ENCODE assay signal across 17 cellular contexts in genomic region chr16:30565526-30565925, GRCh38. TPM values are rescaled to one million over a fixed set of nuclear protein-coding genes. Genes with fewer than 3 reads are reported as not detected.
A peak's percentile ranks its signal among the peaks of the same experiment; 100 is the strongest.
DNase-seq lines count a peak whose midpoint lies in the region; ATAC-seq and TF ChIP-seq lines count a peak whose summit lies in the region.
"Had no signal": no experiment of that assay in that cellular context is flagged by ENCODE, and none has a peak within 500 bp of the region (broad histone marks: within the 10 kb centered on the region; RNA-seq: fewer than 3 reads in every experiment).

No MANE protein-coding gene starts in this region.

- CTCF ChIA-PET in PC-3 (lab: Charles Lee), result no interaction called here

- H3K27me3 ChIP-seq in PC-3 (ENCODE audit: low read length), result no peaks in the 10 kb centered on the region

- no peak overlapping the region for H3K9ac ChIP-seq in PC-3 (ENCODE audit: low read length)

- no peaks in the 10 kb centered on the region for H3K27me3 Mint-ChIP-seq in T-helper 1 cell treated with Interleukin-12 subunit alpha and Interleukin-12 subunit beta and Interleukin-4 antibody, amounts not matched to agents 30 μg/mL and 1 μg/mL, for 36 hours (ENCODE audit: low read depth)
- H3K27me3 Mint-ChIP-seq in brain (peaks cover 3% of the 10 kb centered on the region), progenitor cell of endocrine pancreas (peaks cover 3% of the 10 kb centered on the region)

- H3K9me2 ChIP-seq in PC-3 (replicated peaks; ENCODE audit: low read length), result no peaks in the 10 kb centered on the region

- no peak overlapping the region for H3K4me3 ChIP-seq in PC-3 (ENCODE audit: low read length)

- POLR2A ChIA-PET in PC-3 (lab: Charles Lee; ENCODE audit: unreplicated experiment), result interaction anchor here (0.5 kb wide), 1 partner anchor 8 kb away, joined by 3 read pairs; no protein-coding TSS in a partner anchor

- no TSS peak for BruUV-seq in PC-3 (replicated peaks; lab: Mats Ljungman, UMichigan)

- no peak for DNase-seq in T-helper 1 cell
- peak; percentile 77 for DNase-seq in NCI-H2171 treated with DMSO at 0.1 percent for 48 hours (lab: John Stamatoyannopoulos, UW)
- no peak for DNase-seq in progenitor cell of endocrine pancreas (ENCODE audit: low spot score, unreplicated experiment)
- DNase-seq in NCI-H2227 (lab: John Stamatoyannopoulos, UW; ENCODE audit: unreplicated experiment), result no peak
- DNase-seq in PC-3, result no peak
- DNase-seq: Calu3; KG1; NCI-H1105; NCI-H1694 treated with DMSO at 0.1 percent for 48 hours; NK-92 treated with Interleukin-12 subunit alpha and Interleukin-12 subunit beta, amount 100 ng/mL, for 24 hours; OCI-M1 had no signal

- no peak for TF ChIP-seq CTCF in brain (conservative IDR thresholded peaks at IDR 0.05)
- no peak for TF ChIP-seq CTCF in progenitor cell of endocrine pancreas (IDR thresholded peaks at IDR 0.05; ENCODE audit: unreplicated experiment)
- TF ChIP-seq CTCF in PC-3 (conservative IDR thresholded peaks at IDR 0.05; ENCODE audit: low read depth, low read length), result no peak

- H3F3A ChIP-seq in PC-3 (ENCODE audit: low read length, unreplicated experiment), result no peaks in the 10 kb centered on the region

- no peaks in the 10 kb centered on the region for H3K9me3 Mint-ChIP-seq in T-helper 1 cell treated with Interleukin-12 subunit alpha and Interleukin-12 subunit beta and Interleukin-4 antibody, amounts not matched to agents 30 μg/mL and 1 μg/mL, for 36 hours
- H3K9me3 Mint-ChIP-seq in brain, result peaks cover 0 to 2% (median 0%) of the 10 kb centered on the region in 5 experiments
- no peaks in the 10 kb centered on the region for H3K9me3 Mint-ChIP-seq in progenitor cell of endocrine pancreas (ENCODE audit: low read depth)

- no peak overlapping the region for H3K4me2 ChIP-seq in PC-3 (ENCODE audit: low read length)

- no peak for ATAC-seq in HG03095 (IDR thresholded peaks at IDR 0.05; ENCODE audit: unreplicated experiment)
- no peak for ATAC-seq in PC-3

- H2AFZ ChIP-seq in PC-3 (ENCODE audit: low read length), result no peak overlapping the region

- H3K4me3 Mint-ChIP-seq in T-helper 1 cell treated with Interleukin-12 subunit alpha and Interleukin-12 subunit beta and Interleukin-4 antibody, amounts not matched to agents 30 μg/mL and 1 μg/mL, for 36 hours, result no peak overlapping the region
- H3K4me3 Mint-ChIP-seq in brain, result peak overlapping the region in 1 of 5 experiments; percentile 54
- H3K4me3 Mint-ChIP-seq in progenitor cell of endocrine pancreas (ENCODE audit: low read depth), result no peak overlapping the region

- intact Hi-C loops in PC-3 (cut with micrococcal nuclease), result no loop called here

- no peaks in the 10 kb centered on the region for H4K20me1 ChIP-seq in PC-3 (ENCODE audit: low read length)

- no peak overlapping the region for H3K27ac ChIP-seq in PC-3 (ENCODE audit: low read length)
- H3K27ac ChIP-seq: C4-2B, HL-60 had no signal

- peaks cover 2% of the 10 kb centered on the region for H3K36me3 Mint-ChIP-seq in T-helper 1 cell treated with Interleukin-12 subunit alpha and Interleukin-12 subunit beta and Interleukin-4 antibody, amounts not matched to agents 30 μg/mL and 1 μg/mL, for 36 hours (ENCODE audit: low read depth)
- H3K36me3 Mint-ChIP-seq in brain (no peaks in the 10 kb centered on the region), progenitor cell of endocrine pancreas (ENCODE audit: insufficient read depth) (peaks cover 2% of the 10 kb centered on the region)

- peaks cover 29% of the 10 kb centered on the region for H3K4me1 ChIP-seq in PC-3 (ENCODE audit: insufficient read depth, low read length)

- H3K36me3 ChIP-seq in PC-3 (ENCODE audit: low read depth, low read length), result no peaks in the 10 kb centered on the region

- H3K9me3 ChIP-seq in PC-3 (ENCODE audit: low read length), result no peaks in the 10 kb centered on the region

- peak overlapping the region; percentile 68 for H3K27ac Mint-ChIP-seq in T-helper 1 cell treated with Interleukin-12 subunit alpha and Interleukin-12 subunit beta and Interleukin-4 antibody, amounts not matched to agents 30 μg/mL and 1 μg/mL, for 36 hours
- H3K27ac Mint-ChIP-seq in brain (peak overlapping the region in 4 of 5 experiments; percentile 6 to 63 (median 27)), progenitor cell of endocrine pancreas (peak overlapping the region; percentile 67)

- peaks cover 36% of the 10 kb centered on the region for H3K4me1 Mint-ChIP-seq in T-helper 1 cell treated with Interleukin-12 subunit alpha and Interleukin-12 subunit beta and Interleukin-4 antibody, amounts not matched to agents 30 μg/mL and 1 μg/mL, for 36 hours (ENCODE audit: low read depth)
- H3K4me1 Mint-ChIP-seq in brain (peaks cover 20% of the 10 kb centered on the region), progenitor cell of endocrine pancreas (ENCODE audit: low read depth) (peaks cover 21% of the 10 kb centered on the region)

- H3K79me2 ChIP-seq in PC-3 (ENCODE audit: low read length), result no peaks in the 10 kb centered on the region

RNA-seq across cellular contexts. Expression of gene ZNF688, which starts 6.0 kb away (rescaled TPM):
- 25.1 TPM for polyA plus RNA-seq in brain (ENCODE audit: insufficient read depth, low read depth, low replicate concordance)
- total RNA-seq in progenitor cell of endocrine pancreas (20.0 and 22.5 TPM in 2 replicates), PC-3 (2014; rRNA removed) (5.5 and 14.3 TPM in 2 replicates)

RNA-seq across cellular contexts. Expression of gene ZNF764, which starts 7.4 kb away (rescaled TPM):
- polyA plus RNA-seq in brain (ENCODE audit: insufficient read depth, low read depth, low replicate concordance), result 10.6 TPM
- total RNA-seq in progenitor cell of endocrine pancreas (36.1 and 36.6 TPM in 2 replicates), PC-3 (2014; rRNA removed) (8.1 and 12.8 TPM in 2 replicates)

RNA-seq across cellular contexts. Expression of gene ZNF785, which starts 20.0 kb away (rescaled TPM):
- polyA plus RNA-seq in brain (ENCODE audit: insufficient read depth, low read depth, low replicate concordance), result 13.3 TPM
- total RNA-seq in progenitor cell of endocrine pancreas, result 46.2 and 50.0 TPM in 2 replicates
- total RNA-seq in PC-3 (2014; rRNA removed), result 4.9 and 5.0 TPM in 2 replicates
- total RNA-seq: A172 had no signal

RNA-seq across cellular contexts. Expression of gene ZNF747, which starts 30.9 kb away (rescaled TPM):
- polyA plus RNA-seq in brain (ENCODE audit: insufficient read depth, low read depth, low replicate concordance), result 17.6 TPM
- total RNA-seq in progenitor cell of endocrine pancreas (18.1 and 19.1 TPM in 2 replicates), PC-3 (2014; rRNA removed) (7.9 and 8.9 TPM in 2 replicates)

RNA-seq across cellular contexts. Expression of gene ZNF768, which starts 39.2 kb away (rescaled TPM):
- 64.6 TPM for polyA plus RNA-seq in brain (ENCODE audit: insufficient read depth, low read depth, low replicate concordance)
- total RNA-seq in progenitor cell of endocrine pancreas (80.0 and 83.6 TPM in 2 replicates), PC-3 (2014; rRNA removed) (31.2 and 46.7 TPM in 2 replicates)
